Comparison of ENCODE assay signal across 8 cellular contexts in genomic region chr10:84267503-84268126, GRCh38.
DNase-seq lines count a peak whose midpoint lies in the region; ATAC-seq lines count a peak whose summit lies in the region.

No MANE protein-coding gene starts in this region.

- no peak overlapping the region for H3K4me3 ChIP-seq in HAP-1

- peaks cover 16% of the 10 kb centered on the region; the same call in 1 of the 2 replicates for H3K27me3 ChIP-seq in HAP-1 (ENCODE audit: low read depth)

- no peaks in the 10 kb centered on the region for H3K36me3 ChIP-seq in HAP-1 (replicated peaks)

- ATAC-seq in GM21390 (IDR thresholded peaks at IDR 0.05; ENCODE audit: unreplicated experiment): no peak

- in situ Hi-C loops in HAP-1 (cut with MboI; ENCODE audit: low sequenced_read_pairs): loop anchor here (10.0 to 25.0 kb wide), 2 partner anchors 97 to 445 kb away; no protein-coding TSS in a partner anchor

- H3K9me3 ChIP-seq in HAP-1: no peaks in the 10 kb centered on the region

- no peaks in the 10 kb centered on the region for H3K4me1 ChIP-seq in HAP-1

- DNase-seq in COLO668 (lab: John Stamatoyannopoulos, UW; ENCODE audit: unreplicated experiment) (peak; percentile 68), HAP-1 (ENCODE audit: low spot score in 2 of 2) (peak; percentile 22 to 72), NCI-H510A treated with DMSO at 0.1 percent for 48 hours (lab: John Stamatoyannopoulos, UW) (peak; percentile 89), activated T-cell treated with anti-CD3 and anti-CD28 coated beads for 4 hours (peak; percentile 31), fibroblast of the conjunctiva (ENCODE audit: low read depth) (peak; percentile 32), putamen (ENCODE audit: low spot score) (peak; percentile 29), hippocampal formation (lab: John Stamatoyannopoulos, UW) (no peak)

Comparison
In these comparisons a context has a peak if more than half of its experiments do, and no peak if none do; other contexts are left out.
1. DNase-seq: peak in COLO668 (single experiment), HAP-1 (2 of 2), NCI-H510A treated with DMSO at 0.1 percent for 48 hours (single experiment), activated T-cell treated with anti-CD3 and anti-CD28 coated beads for 4 hours (single experiment), fibroblast of the conjunctiva (single experiment) and putamen (single experiment); none in hippocampal formation (0 of 2).